In genomic region chr13:46022476-46022875, GRCh38 we compare ENCODE assay signal across 29 cellular contexts.
"Had no signal": no experiment of that assay in that cellular context is flagged by ENCODE, and none has a peak within 500 bp of the region (broad histone marks: within the 10 kb centered on the region; RNA-seq: fewer than 3 reads in every experiment).

No MANE protein-coding gene starts in this region.

- ATAC-seq: activated CD8-positive, alpha-beta T cell treated with anti-CD3 and anti-CD28 coated beads, Interleukin-2, amount 10 ng/mL, durations not matched to agents 7 days and 5 days; body of pancreas; WTC11 had no signal

- H3K9me3 ChIP-seq: ascending aorta, body of pancreas, MG63, Peyer's patch, SJSA1 had no signal

- H3K27ac Mint-ChIP-seq: activated CD8-positive, alpha-beta T cell treated with anti-CD3 and anti-CD28 coated beads, Interleukin-2, amount 10 ng/mL, durations not matched to agents 7 days and 5 days; activated naive CD4-positive, alpha-beta T cell treated with anti-CD3 and anti-CD28 coated beads, Interleukin-2, amount 50 U/mL, for 24 hours; activated T-cell treated with anti-CD3 and anti-CD28 coated beads, Interleukin-2, amount 50 U/mL, for 24 hours; activated T-helper 1 cell treated with anti-CD3 and anti-CD28 coated beads, Interleukin-12 subunit alpha, Interleukin-12 subunit beta, Interleukin-2, Interleukin-4 antibody, amounts not matched to agents 30 ng/mL and 10 ng/mL and 1 ng/mL, durations not matched to agents 14 hours and 24 hours and 36 hours; T-helper 1 cell treated with Interleukin-12 subunit alpha and Interleukin-12 subunit beta and Interleukin-4 antibody, amounts not matched to agents 30 μg/mL and 1 μg/mL, for 36 hours; WTC11 had no signal

- H3K9me3 Mint-ChIP-seq: activated naive CD4-positive, alpha-beta T cell treated with anti-CD3 and anti-CD28 coated beads, Interleukin-2, amount 50 U/mL, for 24 hours; activated T-cell treated with anti-CD3 and anti-CD28 coated beads, Interleukin-2, amount 50 U/mL, for 24 hours; activated T-helper 1 cell treated with anti-CD3 and anti-CD28 coated beads, Interleukin-12 subunit alpha, Interleukin-12 subunit beta, Interleukin-2, Interleukin-4 antibody, amounts not matched to agents 30 ng/mL and 10 ng/mL and 1 ng/mL, durations not matched to agents 14 hours and 24 hours and 36 hours; central memory CD8-positive, alpha-beta T cell; T-helper 1 cell treated with Interleukin-12 subunit alpha and Interleukin-12 subunit beta and Interleukin-4 antibody, amounts not matched to agents 30 μg/mL and 1 μg/mL, for 36 hours; WTC11 had no signal

- H3K27me3 Mint-ChIP-seq: activated naive CD4-positive, alpha-beta T cell treated with anti-CD3 and anti-CD28 coated beads, Interleukin-2, amount 50 U/mL, for 24 hours; activated T-cell treated with anti-CD3 and anti-CD28 coated beads, Interleukin-2, amount 50 U/mL, for 24 hours; central memory CD8-positive, alpha-beta T cell had no signal

- H3K4me3 ChIP-seq: ascending aorta, body of pancreas, MG63, Peyer's patch, SJSA1 had no signal

- H3K4me1 ChIP-seq: ascending aorta, body of pancreas, Peyer's patch, SJSA1 had no signal

- H3K27ac ChIP-seq: ascending aorta, body of pancreas, Peyer's patch, RWPE1, SJSA1 had no signal

- DNase-seq: activated CD4-positive, alpha-beta T cell treated with anti-CD3 and anti-CD28 coated beads for 48 hours; activated CD4-positive, alpha-beta T cell treated with anti-CD3 and anti-CD28 coated beads, Interleukin-2, amount 50 U/mL, for 4 hours; activated CD4-positive, CD25-positive, alpha-beta regulatory T cell treated with anti-CD3 and anti-CD28 coated beads, Interleukin-2, amount 50 U/mL, for 72 hours; activated CD8-positive, alpha-beta memory T cell treated with anti-CD3 and anti-CD28 coated beads, Interleukin-2, amount 50 U/mL, for 48 hours; activated CD8-positive, alpha-beta T cell treated with anti-CD3 and anti-CD28 coated beads, Interleukin-2, amount 10 ng/mL, durations not matched to agents 7 days and 5 days; activated effector memory CD4-positive, alpha-beta T cell treated with Interleukin-2 at 50 U/mL for 16 hours; activated naive CD4-positive, alpha-beta T cell; activated T-cell treated with anti-CD3 and anti-CD28 coated beads, Interleukin-2, amount 50 U/mL, for 24 hours; amniotic stem cell; body of pancreas; KG1; MG63; MV-4-11; NCI-H1092 treated with DMSO at 0.1 percent for 48 hours; NCI-H1417 treated with DMSO at 0.1 percent for 48 hours; NCI-H1694; NCI-H2029; NCI-H446; NCI-H524; Peyer's patch; Right ventricle myocardium superior had no signal

- H3K4me3 Mint-ChIP-seq: activated CD8-positive, alpha-beta T cell treated with anti-CD3 and anti-CD28 coated beads, Interleukin-2, amount 10 ng/mL, durations not matched to agents 7 days and 5 days; activated naive CD4-positive, alpha-beta T cell treated with anti-CD3 and anti-CD28 coated beads, Interleukin-2, amount 50 U/mL, for 24 hours; activated T-cell treated with anti-CD3 and anti-CD28 coated beads, Interleukin-2, amount 50 U/mL, for 24 hours; activated T-helper 1 cell treated with anti-CD3 and anti-CD28 coated beads, Interleukin-12 subunit alpha, Interleukin-12 subunit beta, Interleukin-2, Interleukin-4 antibody, amounts not matched to agents 30 ng/mL and 10 ng/mL and 1 ng/mL, durations not matched to agents 14 hours and 24 hours and 36 hours; central memory CD8-positive, alpha-beta T cell; T-helper 1 cell treated with Interleukin-12 subunit alpha and Interleukin-12 subunit beta and Interleukin-4 antibody, amounts not matched to agents 30 μg/mL and 1 μg/mL, for 36 hours; WTC11 had no signal

- H3K27me3 ChIP-seq: ascending aorta, body of pancreas, MG63, Peyer's patch, SJSA1 had no signal
